8 cellular contexts compared by ENCODE assay signal in the genomic region with DNA sequence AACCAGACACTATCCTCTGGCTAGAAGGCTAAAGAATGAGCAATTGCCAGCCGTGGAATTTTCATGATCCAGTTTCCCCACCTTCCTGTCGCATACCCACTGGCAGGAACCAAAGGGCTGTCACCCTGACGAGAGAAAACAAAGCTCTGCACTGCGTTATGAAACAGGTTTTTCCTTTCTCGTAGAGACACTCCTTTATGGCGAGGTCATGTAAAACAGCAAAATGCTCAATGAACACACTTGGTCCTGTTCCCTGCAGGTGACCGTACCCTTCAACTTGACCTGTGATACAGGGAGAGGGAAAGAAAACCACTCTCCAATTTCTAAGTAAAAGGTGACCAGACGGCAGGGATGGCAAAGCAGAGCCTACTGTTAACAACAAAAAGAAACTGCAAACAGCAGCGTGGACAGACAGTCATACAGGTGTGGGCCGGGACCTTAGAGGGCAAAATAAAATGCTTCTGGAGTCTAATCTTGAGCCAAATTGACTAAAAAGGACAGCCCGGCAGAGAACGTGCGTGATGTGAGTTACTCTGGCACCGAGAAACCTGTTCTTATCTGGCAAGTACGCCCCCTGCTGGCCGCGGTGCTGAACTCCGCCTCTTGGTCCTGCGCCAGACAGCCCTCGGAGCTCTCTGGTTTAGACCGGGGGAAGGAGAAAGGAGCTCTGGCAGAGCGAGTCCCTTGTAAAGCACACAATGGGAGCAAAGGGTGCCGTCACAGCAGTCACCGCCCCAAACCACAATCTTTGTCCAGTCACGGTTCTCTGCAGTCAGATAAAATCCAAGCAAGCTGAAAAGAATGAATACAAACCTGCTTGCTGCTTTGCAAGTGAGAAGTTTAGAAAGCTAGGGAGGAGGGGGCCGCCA.
DNase-seq lines count a peak whose midpoint lies in the region; ATAC-seq lines count a peak whose summit lies in the region.

No MANE protein-coding gene starts in this region.

- ATAC-seq in GM19455 (IDR thresholded peaks at IDR 0.05; ENCODE audit: unreplicated experiment): peak; percentile 71
- ATAC-seq in HG03575 (IDR thresholded peaks at IDR 0.05; ENCODE audit: extremely low read depth, insufficient number of reproducible peaks, low FRiP score, unreplicated experiment): peak; percentile 28
- ATAC-seq in activated CD8-positive, alpha-beta T cell treated with anti-CD3 and anti-CD28 coated beads, Interleukin-2, amount 10 ng/mL, durations not matched to agents 7 days and 5 days: peak; percentile 99
- peak; percentile 82 for ATAC-seq in effector memory CD8-positive, alpha-beta T cell (replicated peaks)

- H3K4me1 Mint-ChIP-seq in CD4-positive, alpha-beta memory T cell: peaks cover 9 to 22% (median 16%) of the 10 kb centered on the region in 4 donors
- H3K4me1 Mint-ChIP-seq in activated CD8-positive, alpha-beta T cell treated with anti-CD3 and anti-CD28 coated beads, Interleukin-2, amount 10 ng/mL, durations not matched to agents 7 days and 5 days (ENCODE audit: low read depth): peaks cover 19% of the 10 kb centered on the region
- peaks cover 14 to 23% of the 10 kb centered on the region in 2 donors for H3K4me1 Mint-ChIP-seq in effector memory CD8-positive, alpha-beta T cell (ENCODE audit: low read depth in 2 of 2)

- CTCF ChIA-PET in CD4-positive, alpha-beta memory T cell (lab: Charles Lee; ENCODE audit: partially characterized antibody): interaction anchor here (0.6 to 4.1 kb wide), 31 partner anchors 9 to 937 kb away, joined by 3 to 42 read pairs (median 4); no protein-coding TSS in a partner anchor
- CTCF ChIA-PET in activated CD8-positive, alpha-beta T cell treated with anti-CD3 and anti-CD28 coated beads, Interleukin-2, amount 10 ng/mL, durations not matched to agents 7 days and 5 days (lab: Charles Lee): interaction anchor here (0.6 to 3.1 kb wide), 36 partner anchors 9 to 682 kb away, joined by 3 to 21 read pairs (median 4); a partner anchor contains a TSS

- no peak overlapping the region for H3K14ac ChIP-seq in mesenchymal stem cell (ENCODE audit: low read length in 2 of 2)

- no peak overlapping the region for H2BK12ac ChIP-seq in mesenchymal stem cell (ENCODE audit: low read length in 2 of 2)

- DNase-seq in CD4-positive, alpha-beta memory T cell: peak; percentile 73 to 79 (median 75)
- DNase-seq in NCI-H82 (lab: John Stamatoyannopoulos, UW) (peak; percentile 90), mesenchymal stem cell (peak; percentile 88)
- peak; percentile 90 for DNase-seq in activated CD8-positive, alpha-beta T cell treated with anti-CD3 and anti-CD28 coated beads, Interleukin-2, amount 10 ng/mL, durations not matched to agents 7 days and 5 days
- DNase-seq in effector memory CD8-positive, alpha-beta T cell: peak; percentile 85 to 92 (median 86)
- peak; percentile 77 for DNase-seq in stimulated activated CD8-positive, alpha-beta memory T cell treated with anti-CD3 and anti-CD28 coated beads, Interleukin-12 subunit alpha, Interleukin-12 subunit beta, amount 100 ng/mL, for 1 hour (ENCODE audit: low read depth)

- H3K27me3 Mint-ChIP-seq in CD4-positive, alpha-beta memory T cell: peaks cover 9 to 13% of the 10 kb centered on the region in 2 donors
- peaks cover 25% of the 10 kb centered on the region for H3K27me3 Mint-ChIP-seq in activated CD8-positive, alpha-beta T cell treated with anti-CD3 and anti-CD28 coated beads, Interleukin-2, amount 10 ng/mL, durations not matched to agents 7 days and 5 days (ENCODE audit: low read depth)
- H3K27me3 Mint-ChIP-seq in effector memory CD8-positive, alpha-beta T cell: no peaks in the 10 kb centered on the region

- peak overlapping the region; percentile 84 for H3K9ac ChIP-seq in mesenchymal stem cell (ENCODE audit: low read length)

- no peak overlapping the region for H2AFZ ChIP-seq in mesenchymal stem cell (ENCODE audit: low read depth, low read length)

- H4K8ac ChIP-seq in mesenchymal stem cell (ENCODE audit: low read length): peak overlapping the region; percentile 4

- H3K79me1 ChIP-seq in mesenchymal stem cell (replicated peaks; ENCODE audit: low read length, poor library complexity, severe bottlenecking): peaks cover 15% of the 10 kb centered on the region

- H4K91ac ChIP-seq in mesenchymal stem cell (ENCODE audit: low read length): no peak overlapping the region

- peak overlapping the region in 4 of 7 donors; percentile 21 to 88 (median 56) for H3K27ac Mint-ChIP-seq in CD4-positive, alpha-beta memory T cell
- H3K27ac Mint-ChIP-seq in activated CD8-positive, alpha-beta T cell treated with anti-CD3 and anti-CD28 coated beads, Interleukin-2, amount 10 ng/mL, durations not matched to agents 7 days and 5 days: no peak overlapping the region
- peak overlapping the region; percentile 89 to 96 for H3K27ac Mint-ChIP-seq in effector memory CD8-positive, alpha-beta T cell

- intact Hi-C loops in CD4-positive, alpha-beta memory T cell (cut with micrococcal nuclease): loop anchor here (5.0 kb wide), 1 partner anchor 775 kb away; no protein-coding TSS in a partner anchor

- H3K4me3 ChIP-seq in CD4-positive, alpha-beta memory T cell (ENCODE audit: low read length in 2 of 2): peak overlapping the region; percentile 41 to 82
- H3K4me3 ChIP-seq in mesenchymal stem cell (ENCODE audit: insufficient read depth in 1 of 2, low read depth in 1 of 2, low read length in 2 of 2): peak overlapping the region in 1 of 2 experiments; percentile 74

- POLR2A ChIA-PET in CD4-positive, alpha-beta memory T cell (lab: Charles Lee; ENCODE audit: partially characterized antibody): no interaction called here
- POLR2A ChIA-PET in activated CD8-positive, alpha-beta T cell treated with anti-CD3 and anti-CD28 coated beads, Interleukin-2, amount 10 ng/mL, durations not matched to agents 7 days and 5 days (lab: Charles Lee): interaction anchor here (0.6 kb wide), 1 partner anchor 117 kb away, joined by 3 read pairs; no protein-coding TSS in a partner anchor

- no peaks in the 10 kb centered on the region for H3K27me3 ChIP-seq in CD4-positive, alpha-beta memory T cell (ENCODE audit: insufficient read depth, low read length)
- no peaks in the 10 kb centered on the region for H3K27me3 ChIP-seq in mesenchymal stem cell (ENCODE audit: control insufficient read depth in 1 of 2, insufficient read depth in 1 of 2, low read length in 2 of 2)

- H3K36me3 Mint-ChIP-seq in CD4-positive, alpha-beta memory T cell: no peaks in the 10 kb centered on the region
- no peaks in the 10 kb centered on the region for H3K36me3 Mint-ChIP-seq in activated CD8-positive, alpha-beta T cell treated with anti-CD3 and anti-CD28 coated beads, Interleukin-2, amount 10 ng/mL, durations not matched to agents 7 days and 5 days (ENCODE audit: low read depth)
- no peaks in the 10 kb centered on the region for H3K36me3 Mint-ChIP-seq in effector memory CD8-positive, alpha-beta T cell (ENCODE audit: insufficient read depth)

- H2AK5ac ChIP-seq in mesenchymal stem cell (ENCODE audit: low read length, severe bottlenecking): peak overlapping the region; percentile 68

- no peak overlapping the region for H2BK5ac ChIP-seq in mesenchymal stem cell (ENCODE audit: low read depth, low read length, poor library complexity, severe bottlenecking)

- no peaks in the 10 kb centered on the region for H3K9me3 Mint-ChIP-seq in CD4-positive, alpha-beta memory T cell
- no peaks in the 10 kb centered on the region for H3K9me3 Mint-ChIP-seq in activated CD8-positive, alpha-beta T cell treated with anti-CD3 and anti-CD28 coated beads, Interleukin-2, amount 10 ng/mL, durations not matched to agents 7 days and 5 days (ENCODE audit: insufficient read depth)
- no peaks in the 10 kb centered on the region for H3K9me3 Mint-ChIP-seq in effector memory CD8-positive, alpha-beta T cell

- H3K4me2 ChIP-seq in mesenchymal stem cell (ENCODE audit: low read length, poor library complexity, severe bottlenecking): peak overlapping the region; percentile 17

- H3K4me1 ChIP-seq in CD4-positive, alpha-beta memory T cell (ENCODE audit: insufficient read depth, low read length): peaks cover 10% of the 10 kb centered on the region
- peaks cover 10% of the 10 kb centered on the region for H3K4me1 ChIP-seq in mesenchymal stem cell (ENCODE audit: control insufficient read depth, insufficient read depth, low read depth, low read length)

- H3K4me3 Mint-ChIP-seq in CD4-positive, alpha-beta memory T cell: peak overlapping the region; percentile 81 to 93 (median 84)
- H3K4me3 Mint-ChIP-seq in activated CD8-positive, alpha-beta T cell treated with anti-CD3 and anti-CD28 coated beads, Interleukin-2, amount 10 ng/mL, durations not matched to agents 7 days and 5 days: peak overlapping the region; percentile 71
- peak overlapping the region; percentile 77 to 80 for H3K4me3 Mint-ChIP-seq in effector memory CD8-positive, alpha-beta T cell

- peak overlapping the region; percentile 88 for H2BK15ac ChIP-seq in mesenchymal stem cell (ENCODE audit: low read depth, poor library complexity, severe bottlenecking)

- peak overlapping the region in 1 of 2 experiments; percentile 25 for H3K4ac ChIP-seq in mesenchymal stem cell (ENCODE audit: low read depth in 1 of 2, low read length in 2 of 2)

- no peak overlapping the region for H3K23ac ChIP-seq in mesenchymal stem cell (ENCODE audit: low read length in 2 of 2)

- H3K27ac ChIP-seq in CD4-positive, alpha-beta memory T cell (ENCODE audit: low read depth, low read length): no peak overlapping the region
- H3K27ac ChIP-seq in mesenchymal stem cell (ENCODE audit: low read length, poor library complexity, severe bottlenecking): peak overlapping the region; percentile 37

- no peaks in the 10 kb centered on the region for H3K9me3 ChIP-seq in CD4-positive, alpha-beta memory T cell (ENCODE audit: control insufficient read depth in 1 of 2, low read length in 2 of 2)
- no peaks in the 10 kb centered on the region for H3K9me3 ChIP-seq in mesenchymal stem cell (ENCODE audit: control insufficient read depth, low read length)

- no peak overlapping the region for H2BK120ac ChIP-seq in mesenchymal stem cell (ENCODE audit: low read depth, low read length)

- WGBS in mesenchymal stem cell: 18% methylated on average over 23 of the region's 26 CpGs

- no peaks in the 10 kb centered on the region for H3K36me3 ChIP-seq in CD4-positive, alpha-beta memory T cell (ENCODE audit: insufficient read depth, low read length)
- no peaks in the 10 kb centered on the region for H3K36me3 ChIP-seq in mesenchymal stem cell (ENCODE audit: control insufficient read depth in 1 of 2, insufficient read depth in 2 of 2, low read depth in 1 of 2, low read length in 2 of 2)

- peak overlapping the region in 1 of 2 experiments; percentile 77 for H3K18ac ChIP-seq in mesenchymal stem cell (ENCODE audit: low read depth in 1 of 2, low read length in 2 of 2)

Comparison
In these comparisons a context has a peak if more than half of its experiments do, and no peak if none do; other contexts are left out.
1. ATAC-seq: peak in every context shown above with its lines; median percentile 99 in activated CD8-positive, alpha-beta T cell treated with anti-CD3 and anti-CD28 coated beads, Interleukin-2, amount 10 ng/mL, durations not matched to agents 7 days and 5 days; 82 in effector memory CD8-positive, alpha-beta T cell; 71 in GM19455; 28 in HG03575.